1 cellular context compared by ENCODE assay signal in genomic region chr19:3061214-3062161, GRCh38.
TF ChIP-seq lines count a peak whose summit lies in the region.

No MANE protein-coding gene starts in this region.

TF ChIP-seq in HEK293, 187 proteins besides CTCF, POLR2A, EP300 and RAD21 (continued from another document):
- TF ChIP-seq ZNF302 (tag by site-specific recombination; IDR thresholded peaks at IDR 0.05; ENCODE audit: low read depth): no peak
- TF ChIP-seq, protein P1, sequence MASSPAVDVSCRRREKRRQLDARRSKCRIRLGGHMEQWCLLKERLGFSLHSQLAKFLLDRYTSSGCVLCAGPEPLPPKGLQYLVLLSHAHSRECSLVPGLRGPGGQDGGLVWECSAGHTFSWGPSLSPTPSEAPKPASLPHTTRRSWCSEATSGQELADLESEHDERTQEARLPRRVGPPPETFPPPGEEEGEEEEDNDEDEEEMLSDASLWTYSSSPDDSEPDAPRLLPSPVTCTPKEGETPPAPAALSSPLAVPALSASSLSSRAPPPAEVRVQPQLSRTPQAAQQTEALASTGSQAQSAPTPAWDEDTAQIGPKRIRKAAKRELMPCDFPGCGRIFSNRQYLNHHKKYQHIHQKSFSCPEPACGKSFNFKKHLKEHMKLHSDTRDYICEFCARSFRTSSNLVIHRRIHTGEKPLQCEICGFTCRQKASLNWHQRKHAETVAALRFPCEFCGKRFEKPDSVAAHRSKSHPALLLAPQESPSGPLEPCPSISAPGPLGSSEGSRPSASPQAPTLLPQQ (tag by site-specific recombination; IDR thresholded peaks at IDR 0.05): no peak
- peak; percentile 80 for TF ChIP-seq ZNF341 (tag by site-specific recombination; IDR thresholded peaks at IDR 0.05; ENCODE audit: low read depth)
- no peak for TF ChIP-seq YY1 (tag by site-specific recombination; IDR thresholded peaks at IDR 0.05)
- no peak for TF ChIP-seq ZNF133 (tag by site-specific recombination; IDR thresholded peaks at IDR 0.05)
- no peak for TF ChIP-seq PRDM6 (tag by site-specific recombination; IDR thresholded peaks at IDR 0.05)
- no peak for TF ChIP-seq ZNF514 (tag by site-specific recombination; IDR thresholded peaks at IDR 0.05)
- no peak for TF ChIP-seq ZBTB1 (tag by site-specific recombination; IDR thresholded peaks at IDR 0.05)
- TF ChIP-seq ZBTB8A (tag by site-specific recombination; IDR thresholded peaks at IDR 0.05): peak; percentile 72
- peak; percentile 51 for TF ChIP-seq GLIS1 (tag by site-specific recombination; IDR thresholded peaks at IDR 0.05)
- TF ChIP-seq PATZ1 (tag by site-specific recombination; IDR thresholded peaks at IDR 0.05): peak; percentile 84
- TF ChIP-seq ZBTB6 (tag by site-specific recombination; IDR thresholded peaks at IDR 0.05): no peak
- no peak for TF ChIP-seq ZNF830 (tag by site-specific recombination; IDR thresholded peaks at IDR 0.05; ENCODE audit: low read depth)
- TF ChIP-seq, protein P2, sequence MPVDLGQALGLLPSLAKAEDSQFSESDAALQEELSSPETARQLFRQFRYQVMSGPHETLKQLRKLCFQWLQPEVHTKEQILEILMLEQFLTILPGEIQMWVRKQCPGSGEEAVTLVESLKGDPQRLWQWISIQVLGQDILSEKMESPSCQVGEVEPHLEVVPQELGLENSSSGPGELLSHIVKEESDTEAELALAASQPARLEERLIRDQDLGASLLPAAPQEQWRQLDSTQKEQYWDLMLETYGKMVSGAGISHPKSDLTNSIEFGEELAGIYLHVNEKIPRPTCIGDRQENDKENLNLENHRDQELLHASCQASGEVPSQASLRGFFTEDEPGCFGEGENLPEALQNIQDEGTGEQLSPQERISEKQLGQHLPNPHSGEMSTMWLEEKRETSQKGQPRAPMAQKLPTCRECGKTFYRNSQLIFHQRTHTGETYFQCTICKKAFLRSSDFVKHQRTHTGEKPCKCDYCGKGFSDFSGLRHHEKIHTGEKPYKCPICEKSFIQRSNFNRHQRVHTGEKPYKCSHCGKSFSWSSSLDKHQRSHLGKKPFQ (tag by site-specific recombination; IDR thresholded peaks at IDR 0.05): no peak
- TF ChIP-seq ZNF529 (tag by site-specific recombination; IDR thresholded peaks at IDR 0.05; ENCODE audit: insufficient replicate concordance): no peak
- TF ChIP-seq KLF9 (tag by site-specific recombination; IDR thresholded peaks at IDR 0.05; ENCODE audit: low read depth): peak; percentile 37; the same call in 1 of the 2 replicates
- TF ChIP-seq ZFP37 (tag by site-specific recombination; IDR thresholded peaks at IDR 0.05): no peak
- 0 out of 2 replicates have a peak, but pooled peaks have one; percentile 54 for TF ChIP-seq KLF17 (tag by site-specific recombination; IDR thresholded peaks at IDR 0.05)
- no peak for TF ChIP-seq SCRT1 (tag by site-specific recombination; IDR thresholded peaks at IDR 0.05; ENCODE audit: borderline replicate concordance)
- 0 out of 2 replicates have a peak, but pooled peaks have one; percentile 34 for TF ChIP-seq ZNF335 (tag by site-specific recombination; conservative IDR thresholded peaks at IDR 0.05)
- TF ChIP-seq, protein P3, sequence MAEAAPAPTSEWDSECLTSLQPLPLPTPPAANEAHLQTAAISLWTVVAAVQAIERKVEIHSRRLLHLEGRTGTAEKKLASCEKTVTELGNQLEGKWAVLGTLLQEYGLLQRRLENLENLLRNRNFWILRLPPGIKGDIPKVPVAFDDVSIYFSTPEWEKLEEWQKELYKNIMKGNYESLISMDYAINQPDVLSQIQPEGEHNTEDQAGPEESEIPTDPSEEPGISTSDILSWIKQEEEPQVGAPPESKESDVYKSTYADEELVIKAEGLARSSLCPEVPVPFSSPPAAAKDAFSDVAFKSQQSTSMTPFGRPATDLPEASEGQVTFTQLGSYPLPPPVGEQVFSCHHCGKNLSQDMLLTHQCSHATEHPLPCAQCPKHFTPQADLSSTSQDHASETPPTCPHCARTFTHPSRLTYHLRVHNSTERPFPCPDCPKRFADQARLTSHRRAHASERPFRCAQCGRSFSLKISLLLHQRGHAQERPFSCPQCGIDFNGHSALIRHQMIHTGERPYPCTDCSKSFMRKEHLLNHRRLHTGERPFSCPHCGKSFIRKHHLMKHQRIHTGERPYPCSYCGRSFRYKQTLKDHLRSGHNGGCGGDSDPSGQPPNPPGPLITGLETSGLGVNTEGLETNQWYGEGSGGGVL (tag by site-specific recombination; IDR thresholded peaks at IDR 0.05): peak; percentile 44; the same call in 1 of the 2 replicates
- no peak for TF ChIP-seq ZNF26 (tag by site-specific recombination; IDR thresholded peaks at IDR 0.05)
- TF ChIP-seq ZSCAN16 (tag by site-specific recombination; IDR thresholded peaks at IDR 0.05): no peak
- TF ChIP-seq ZNF221 (tag by site-specific recombination; IDR thresholded peaks at IDR 0.05; ENCODE audit: borderline replicate concordance): no peak
- no peak for TF ChIP-seq SP3 (tag by site-specific recombination; IDR thresholded peaks at IDR 0.05)
- TF ChIP-seq ZNF521 (tag by site-specific recombination; IDR thresholded peaks at IDR 0.05): no peak
- no peak for TF ChIP-seq ZEB2 (tag by site-specific recombination; IDR thresholded peaks at IDR 0.05)
- no peak for TF ChIP-seq ZNF214 (tag by site-specific recombination; IDR thresholded peaks at IDR 0.05; ENCODE audit: borderline replicate concordance)
- TF ChIP-seq, protein P4, sequence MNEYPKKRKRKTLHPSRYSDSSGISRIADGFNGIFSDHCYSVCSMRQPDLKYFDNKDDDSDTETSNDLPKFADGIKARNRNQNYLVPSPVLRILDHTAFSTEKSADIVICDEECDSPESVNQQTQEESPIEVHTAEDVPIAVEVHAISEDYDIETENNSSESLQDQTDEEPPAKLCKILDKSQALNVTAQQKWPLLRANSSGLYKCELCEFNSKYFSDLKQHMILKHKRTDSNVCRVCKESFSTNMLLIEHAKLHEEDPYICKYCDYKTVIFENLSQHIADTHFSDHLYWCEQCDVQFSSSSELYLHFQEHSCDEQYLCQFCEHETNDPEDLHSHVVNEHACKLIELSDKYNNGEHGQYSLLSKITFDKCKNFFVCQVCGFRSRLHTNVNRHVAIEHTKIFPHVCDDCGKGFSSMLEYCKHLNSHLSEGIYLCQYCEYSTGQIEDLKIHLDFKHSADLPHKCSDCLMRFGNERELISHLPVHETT (tag by site-specific recombination; IDR thresholded peaks at IDR 0.05): no peak
- no peak for TF ChIP-seq ZNF658 (tag by site-specific recombination; IDR thresholded peaks at IDR 0.05)
- no peak for TF ChIP-seq ZNF629 (tag by site-specific recombination; IDR thresholded peaks at IDR 0.05)
- peak; percentile 85 for TF ChIP-seq KLF1 (tag by site-specific recombination; IDR thresholded peaks at IDR 0.05)
- TF ChIP-seq, protein P5, sequence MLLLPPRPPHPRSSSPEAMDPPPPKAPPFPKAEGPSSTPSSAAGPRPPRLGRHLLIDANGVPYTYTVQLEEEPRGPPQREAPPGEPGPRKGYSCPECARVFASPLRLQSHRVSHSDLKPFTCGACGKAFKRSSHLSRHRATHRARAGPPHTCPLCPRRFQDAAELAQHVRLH (tag by site-specific recombination; IDR thresholded peaks at IDR 0.05): no peak
- peak; percentile 38; the same call in 1 of the 2 replicates for TF ChIP-seq KLF8 (tag by site-specific recombination; IDR thresholded peaks at IDR 0.05)
- TF ChIP-seq BCL11B (tag by site-specific recombination; IDR thresholded peaks at IDR 0.05; ENCODE audit: low read depth): no peak
- no peak for TF ChIP-seq ZNF16 (tag by site-specific recombination; IDR thresholded peaks at IDR 0.05; ENCODE audit: low read depth)
- peak; percentile 69; the same call in 1 of the 2 replicates for TF ChIP-seq ZNF423 (tag by site-specific recombination; IDR thresholded peaks at IDR 0.05)
- TF ChIP-seq ZNF561 (tag by site-specific recombination; IDR thresholded peaks at IDR 0.05; ENCODE audit: borderline replicate concordance): peak; percentile 41; the same call in 1 of the 2 replicates
